15 cellular contexts compared by ENCODE assay signal in the genomic region with DNA sequence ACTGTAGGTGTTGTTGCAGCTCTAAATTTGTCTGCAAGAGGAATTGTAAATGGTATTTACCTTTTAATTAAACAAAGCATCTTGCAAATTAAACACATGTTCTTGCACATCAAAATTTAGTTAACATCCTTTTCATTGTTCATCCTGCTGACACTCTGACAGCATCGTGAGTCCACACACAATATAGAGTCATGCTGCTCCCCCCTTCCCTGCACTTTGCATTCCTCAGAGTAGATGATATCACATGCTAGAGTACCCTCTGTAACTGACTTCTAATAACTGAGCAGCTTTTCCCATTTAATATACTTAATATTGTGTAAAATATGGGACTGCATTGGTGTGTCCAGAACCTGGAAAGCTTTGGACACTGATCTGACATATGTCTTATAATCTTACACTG.
"Had no signal": no experiment of that assay in that cellular context is flagged by ENCODE, and none has a peak within 500 bp of the region (broad histone marks: within the 10 kb centered on the region; RNA-seq: fewer than 3 reads in every experiment).

No MANE protein-coding gene starts in this region.

- H3K27ac Mint-ChIP-seq: dendritic cell treated with granulocyte-macrophage colony-stimulating factor and Interleukin-4, amounts not matched to agents 40 ng/mL and 50 ng/mL, for 4 days; effector memory CD8-positive, alpha-beta T cell had no signal

- H3K4me3 ChIP-seq: gastrocnemius medialis, heart right ventricle, pancreas, sigmoid colon, stomach, testis, upper lobe of left lung had no signal

- H3K36me3 ChIP-seq: gastrocnemius medialis, heart right ventricle, pancreas, sigmoid colon, stomach, upper lobe of left lung had no signal

- H3K27me3 ChIP-seq: sigmoid colon, testis, upper lobe of left lung had no signal

- H3K9me3 ChIP-seq: gastrocnemius medialis, heart right ventricle, pancreas, sigmoid colon, stomach, testis, upper lobe of left lung had no signal

- H3K4me3 Mint-ChIP-seq: dendritic cell treated with granulocyte-macrophage colony-stimulating factor and Interleukin-4, amounts not matched to agents 40 ng/mL and 50 ng/mL, for 4 days; effector memory CD8-positive, alpha-beta T cell had no signal

- FAIRE-seq: bronchial epithelial cell, pancreas had no signal

- H3K9me3 Mint-ChIP-seq: dendritic cell treated with granulocyte-macrophage colony-stimulating factor and Interleukin-4, amounts not matched to agents 40 ng/mL and 50 ng/mL, for 4 days; effector memory CD8-positive, alpha-beta T cell had no signal

- DNase-seq: activated CD4-positive, alpha-beta T cell treated with anti-CD3 and anti-CD28 coated beads, Interleukin-2, amount 50 U/mL, for 1 hour; activated CD8-positive, alpha-beta memory T cell treated with anti-CD3 and anti-CD28 coated beads for 24 hours; activated naive CD4-positive, alpha-beta T cell; anterior cingulate cortex; effector memory CD8-positive, alpha-beta T cell; gastrocnemius medialis; heart right ventricle; pancreas; sigmoid colon; stimulated activated CD4-positive, alpha-beta T cell treated with anti-CD3 and anti-CD28 coated beads, Interleukin-2, amount 100 ng/mL, for 24 hours; stomach; testis; upper lobe of left lung had no signal

- H3K27ac ChIP-seq: gastrocnemius medialis, heart right ventricle, pancreas, sigmoid colon, stomach, testis, upper lobe of left lung had no signal

- H3K4me1 ChIP-seq: gastrocnemius medialis, heart right ventricle, pancreas, sigmoid colon, stomach, testis, upper lobe of left lung had no signal
